Comparison of ENCODE assay signal across 8 cellular contexts in the genomic region with DNA sequence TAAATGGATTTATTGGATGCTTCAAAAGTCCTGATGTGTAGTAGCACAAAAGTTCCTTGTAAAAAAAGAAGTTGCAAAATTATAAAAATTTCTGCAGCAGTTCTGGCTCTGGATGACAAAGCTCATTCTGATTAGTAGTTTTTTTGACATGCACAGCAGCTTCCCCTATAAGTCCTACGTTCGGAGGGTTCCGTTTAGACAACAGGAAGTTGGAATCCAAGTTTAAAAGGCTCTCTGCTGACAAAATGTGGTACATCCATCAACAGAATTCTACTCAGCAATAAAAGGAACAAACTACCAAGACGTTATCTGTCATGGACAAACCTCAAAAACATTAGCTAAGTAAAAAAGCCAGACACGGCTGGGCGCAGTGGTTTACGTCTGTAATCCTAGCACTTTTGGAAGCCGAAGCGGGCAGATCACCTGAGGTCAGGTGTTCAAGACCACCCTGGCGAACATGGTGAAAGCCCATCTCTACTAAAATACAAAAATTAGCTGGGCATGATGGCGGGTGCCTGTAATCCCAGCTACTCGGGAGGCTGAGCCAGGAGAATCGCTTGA. TPM values are rescaled to one million over a fixed set of nuclear protein-coding genes. Genes with fewer than 3 reads are reported as not detected.
A peak's percentile ranks its signal among the peaks of the same experiment; 100 is the strongest.
DNase-seq lines count a peak whose midpoint lies in the region; ATAC-seq, FAIRE-seq and TF ChIP-seq lines count a peak whose summit lies in the region.
"Not testable (repeated sequence)": the region's sequence is repeated elsewhere in the genome, so short reads cannot be mapped to it uniquely, and the experiment has no call there.

No MANE protein-coding gene starts in this region.

- peak in 1 of 2 donors; percentile 71 for ATAC-seq in naive B cell (ENCODE audit: low read depth in 2 of 2)

- not testable (repeated sequence) for H3K9me2 ChIP-seq in hepatocyte (replicated peaks; ENCODE audit: insufficient read depth)

- not testable (repeated sequence) for TF ChIP-seq POLR2A in uterus (IDR thresholded peaks at IDR 0.05)

- FAIRE-seq in endometrium (lab: Jason Lieb, UNC): peak; percentile 72

- H3K27me3 Mint-ChIP-seq in activated naive CD8-positive, alpha-beta T cell: not testable (repeated sequence)
- H3K27me3 Mint-ChIP-seq in naive B cell: peaks cover 6 to 28% (median 13%) of the 10 kb centered on the region in 3 donors

- not testable (repeated sequence) for H3K27ac Mint-ChIP-seq in activated naive CD8-positive, alpha-beta T cell
- peak overlapping the region in 4 of 6 donors; percentile 38 to 89 (median 74) for H3K27ac Mint-ChIP-seq in naive B cell

- peaks cover 12% of the 10 kb centered on the region for H3K27me3 ChIP-seq in hepatocyte
- H3K27me3 ChIP-seq in skeletal muscle satellite cell (ENCODE audit: control insufficient read depth, insufficient read depth, low read length); uterus: not testable (repeated sequence)

- H3K4me1 Mint-ChIP-seq in activated naive CD8-positive, alpha-beta T cell (ENCODE audit: low read depth): peaks cover 20% of the 10 kb centered on the region
- H3K4me1 Mint-ChIP-seq in naive B cell: peaks cover 0 to 11% (median 3%) of the 10 kb centered on the region in 3 donors

- TF ChIP-seq CTCF in hepatocyte (IDR thresholded peaks at IDR 0.05; ENCODE audit: poor library complexity); uterus (IDR thresholded peaks at IDR 0.05): not testable (repeated sequence)

- H2AFZ ChIP-seq in hepatocyte: not testable (repeated sequence)

- 83% methylated on average over 10 of the region's 13 CpGs for WGBS in hepatocyte (ENCODE audit: low lambda C conversion rate, missing lambda C conversion rate)

- not testable (repeated sequence) for H3K79me2 ChIP-seq in hepatocyte

- intact Hi-C loops in uterus (cut with DNase I; ENCODE audit: low total_unique reads): not testable (repeated sequence)

- DNase-seq in GDM1 (lab: John Stamatoyannopoulos, UW) (peak; percentile 12), MV-4-11 (lab: John Stamatoyannopoulos, UW) (peak; percentile 62)
- DNase-seq in hepatocyte (ENCODE audit: low spot score); naive B cell; uterus: not testable (repeated sequence)

- not testable (repeated sequence) for H3K27ac ChIP-seq in hepatocyte
- peak overlapping the region; percentile 27 to 32 for H3K27ac ChIP-seq in uterus

- H3K4me3 Mint-ChIP-seq in activated naive CD8-positive, alpha-beta T cell: peak overlapping the region; percentile 59
- H3K4me3 Mint-ChIP-seq in naive B cell: peak overlapping the region; percentile 35 to 88 (median 74)

- not testable (repeated sequence) for H3K36me3 Mint-ChIP-seq in activated naive CD8-positive, alpha-beta T cell; naive B cell

- not testable (repeated sequence) for H3K9me3 ChIP-seq in hepatocyte (ENCODE audit: low read depth); skeletal muscle satellite cell (replicated peaks; ENCODE audit: low read length); uterus

- H3K9me3 Mint-ChIP-seq in activated naive CD8-positive, alpha-beta T cell (ENCODE audit: low read depth); naive B cell: not testable (repeated sequence)

- not testable (repeated sequence) for H3K9ac ChIP-seq in skeletal muscle satellite cell (ENCODE audit: low read depth, low read length)

- H3K4me3 ChIP-seq in hepatocyte; skeletal muscle satellite cell (ENCODE audit: low read length): not testable (repeated sequence)
- peak overlapping the region in 1 of 2 donors; percentile 26 for H3K4me3 ChIP-seq in uterus

- H3K4me2 ChIP-seq in hepatocyte: peak overlapping the region; percentile 51
- H3K4me2 ChIP-seq in skeletal muscle satellite cell (ENCODE audit: low read length): peak overlapping the region; percentile 64

- not testable (repeated sequence) for H4K20me1 ChIP-seq in hepatocyte (ENCODE audit: insufficient read depth, poor library complexity, severe bottlenecking)

- H3K4me1 ChIP-seq in hepatocyte (ENCODE audit: insufficient read depth); skeletal muscle satellite cell (ENCODE audit: control insufficient read depth, insufficient read depth, low read length); uterus: not testable (repeated sequence)

- H3K36me3 ChIP-seq in hepatocyte (replicated peaks; ENCODE audit: insufficient read depth, low read depth); skeletal muscle satellite cell (ENCODE audit: insufficient read depth, low read length); uterus: not testable (repeated sequence)

RNA-seq across cellular contexts. Expression of a gene that starts 15.4 kb away (rescaled TPM):
- total RNA-seq in hepatocyte: 76.1 and 103 TPM in 2 replicates
- polyA plus RNA-seq in hepatocyte: 123 and 127 TPM in 2 replicates
- polyA plus RNA-seq in naive B cell (ENCODE audit: low read depth in 6 of 6): 100 to 1,000 TPM in 3 of 6 donors, 10 to 100 TPM in 3; 74.8 to 140 (median 101) TPM
- total RNA-seq in skeletal muscle satellite cell (2012; rRNA removed): 27.1 and 36.9 TPM in 2 replicates
- 10 to 100 TPM; 17.2 to 69.0 (median 55.1) TPM for total RNA-seq in uterus

RNA-seq across cellular contexts. Expression of a gene that starts 46.2 kb away (rescaled TPM):
- total RNA-seq in hepatocyte (17.5 and 22.3 TPM in 2 replicates), uterus (10 to 100 TPM in 2 of 4 donors, 1 to 10 TPM in 1, not detected in 1; 9.5 to 40.0 (median 23.2) TPM)
- polyA plus RNA-seq in hepatocyte (29.3 and 32.0 TPM in 2 replicates), naive B cell (ENCODE audit: low read depth in 6 of 6) (10 to 100 TPM; 15.1 to 39.2 (median 30.3) TPM)
- total RNA-seq in skeletal muscle satellite cell (2012; rRNA removed): 14.6 and 21.8 TPM in 2 replicates

RNA-seq across cellular contexts. Expression of a gene that starts 46.6 kb away (rescaled TPM):
- total RNA-seq in hepatocyte: 17.0 and 21.6 TPM in 2 replicates
- polyA plus RNA-seq in hepatocyte: 18.8 and 25.3 TPM in 2 replicates
- 10 to 100 TPM; 10.5 to 27.4 (median 22.2) TPM for polyA plus RNA-seq in naive B cell (ENCODE audit: low read depth in 6 of 6)
- total RNA-seq in skeletal muscle satellite cell (2012; rRNA removed): 17.5 and 25.9 TPM in 2 replicates
- total RNA-seq in uterus: 10 to 100 TPM; 14.7 to 43.1 (median 21.0) TPM
